Comparison of ENCODE assay signal across 8 cellular contexts in the genomic region with DNA sequence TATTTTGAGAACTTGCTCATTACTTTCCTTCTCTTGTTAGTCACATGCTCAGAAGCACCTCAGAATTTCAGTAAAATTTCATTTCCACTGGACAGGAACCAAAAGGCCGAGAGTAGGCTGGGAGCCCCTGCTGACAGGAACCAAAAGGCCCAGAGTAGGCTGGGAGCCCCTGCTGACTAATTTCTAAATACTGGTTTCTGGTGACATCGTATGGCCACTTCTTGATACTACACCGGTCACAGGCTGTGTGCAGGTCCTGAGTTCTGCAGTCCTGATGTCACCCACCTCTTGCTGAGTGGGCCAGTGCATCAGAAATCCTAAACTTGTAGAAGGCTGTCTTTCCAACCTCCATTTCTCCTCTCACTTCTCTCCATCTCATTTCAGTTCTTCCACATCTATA. TPM values are rescaled to one million over a fixed set of nuclear protein-coding genes. Genes with fewer than 3 reads are reported as not detected.
A peak's percentile ranks its signal among the peaks of the same experiment; 100 is the strongest.
DNase-seq lines count a peak whose midpoint lies in the region; ATAC-seq and TF ChIP-seq lines count a peak whose summit lies in the region.

No MANE protein-coding gene starts in this region.

- intact Hi-C loops in Right ventricle myocardium inferior (cut with DNase I) (no loop called here), cardiac septum (cut with DNase I) (no loop called here)

- H3K36me3 ChIP-seq in RWPE2 (ENCODE audit: low read depth) = no peaks in the 10 kb centered on the region

- H3K9me3 ChIP-seq in RWPE2 (ENCODE audit: severe bottlenecking) = no peaks in the 10 kb centered on the region

- H3K27ac ChIP-seq in RWPE2 (ENCODE audit: poor library complexity, severe bottlenecking) = no peak overlapping the region

- DNase-seq in Right ventricle myocardium inferior (ENCODE audit: missing footprints) = no peak
- no peak for DNase-seq in cardiac septum (ENCODE audit: low spot score)
- peak; percentile 60 for DNase-seq in H4 (ENCODE audit: low spot score)
- no peak for DNase-seq in RWPE2 (ENCODE audit: low spot score)
- DNase-seq in occipital lobe (lab: John Stamatoyannopoulos, UW) = peak; percentile 4
- DNase-seq in iPS-NIHi11 (ENCODE audit: low spot score) = no peak

- H3K27me3 ChIP-seq in RWPE2 (ENCODE audit: insufficient read depth, poor library complexity, severe bottlenecking) = peaks cover 12% of the 10 kb centered on the region

- peak; percentile 62 for ATAC-seq in Right ventricle myocardium inferior
- peak; percentile 95 for ATAC-seq in RWPE2 (ENCODE audit: low read depth)
- peak; percentile 74 for ATAC-seq in esophagus mucosa

- no peak overlapping the region for H3K4me3 ChIP-seq in RWPE2 (ENCODE audit: severe bottlenecking)

- TF ChIP-seq CTCF in RWPE2 (IDR thresholded peaks at IDR 0.05; ENCODE audit: poor library complexity, severe bottlenecking) = peak; percentile 71

- TF ChIP-seq RAD21 in Ishikawa (IDR thresholded peaks at IDR 0.05; ENCODE audit: low read depth) = peak; percentile 60

- no peak for TF ChIP-seq EP300 in Ishikawa (IDR thresholded peaks at IDR 0.05; ENCODE audit: borderline replicate concordance)

- H3K4me1 ChIP-seq in RWPE2 (ENCODE audit: insufficient read depth, poor library complexity, severe bottlenecking) = no peaks in the 10 kb centered on the region

TF ChIP-seq in Ishikawa, 13 proteins besides CTCF, POLR2A, EP300 and RAD21:
- TF ChIP-seq CEBPB (IDR thresholded peaks at IDR 0.05) (no peak), TCF12 (IDR thresholded peaks at IDR 0.05; ENCODE audit: low read depth) (no peak)
- TF ChIP-seq, protein P1, sequence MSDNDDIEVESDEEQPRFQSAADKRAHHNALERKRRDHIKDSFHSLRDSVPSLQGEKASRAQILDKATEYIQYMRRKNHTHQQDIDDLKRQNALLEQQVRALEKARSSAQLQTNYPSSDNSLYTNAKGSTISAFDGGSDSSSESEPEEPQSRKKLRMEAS (IDR thresholded peaks at IDR 0.05) = no peak
- TF ChIP-seq, protein P2, sequence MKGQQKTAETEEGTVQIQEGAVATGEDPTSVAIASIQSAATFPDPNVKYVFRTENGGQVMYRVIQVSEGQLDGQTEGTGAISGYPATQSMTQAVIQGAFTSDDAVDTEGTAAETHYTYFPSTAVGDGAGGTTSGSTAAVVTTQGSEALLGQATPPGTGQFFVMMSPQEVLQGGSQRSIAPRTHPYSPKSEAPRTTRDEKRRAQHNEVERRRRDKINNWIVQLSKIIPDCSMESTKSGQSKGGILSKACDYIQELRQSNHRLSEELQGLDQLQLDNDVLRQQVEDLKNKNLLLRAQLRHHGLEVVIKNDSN (IDR thresholded peaks at IDR 0.05) = no peak

RNA-seq across cellular contexts. Expression of a gene that starts 17.7 kb away (rescaled TPM):
- total RNA-seq in Right ventricle myocardium inferior (not detected), cardiac septum (0.13 TPM), esophagus mucosa (0.08 TPM), occipital lobe (not detected)
- total RNA-seq in H4 (2014; rRNA removed; shearing (Covaris generic)) = 0.06 and 0.35 TPM in 2 replicates

Comparison
In these comparisons a context has a peak if more than half of its experiments do, and no peak if none do; other contexts are left out.
1. DNase-seq: peak in H4 (single experiment) and occipital lobe (single experiment); none in Right ventricle myocardium inferior (single experiment), cardiac septum (single experiment), RWPE2 (single experiment) and iPS-NIHi11 (single experiment).
2. Peak in every context shown above with its lines, with median percentiles within 50 percentile points of each other: ATAC-seq.